In genomic region chr9:5479994-5480694, GRCh38 we compare ENCODE assay signal across 20 cellular contexts. TPM values are rescaled to one million over a fixed set of nuclear protein-coding genes. Genes with fewer than 3 reads are reported as not detected.
A peak's percentile ranks its signal among the peaks of the same experiment; 100 is the strongest.
DNase-seq lines count a peak whose midpoint lies in the region; ATAC-seq and TF ChIP-seq lines count a peak whose summit lies in the region.
"Had no signal": no experiment of that assay in that cellular context is flagged by ENCODE, and none has a peak within 500 bp of the region (broad histone marks: within the 10 kb centered on the region; RNA-seq: fewer than 3 reads in every experiment).

No MANE protein-coding gene starts in this region.

- H4K91ac ChIP-seq in IMR-90 (ENCODE audit: insufficient read depth, low read depth, low read length): no peak overlapping the region

- H3K18ac ChIP-seq in IMR-90 (ENCODE audit: low read depth, low read length): no peak overlapping the region

- TF ChIP-seq POLR2A in IMR-90 (IDR thresholded peaks at IDR 0.05; ENCODE audit: low read depth, low read length) (no peak), sigmoid colon (IDR thresholded peaks at IDR 0.05) (no peak)

- H2BK5ac ChIP-seq in IMR-90 (ENCODE audit: low read depth, low read length, poor library complexity, severe bottlenecking): peak overlapping the region; percentile 45

- no peak overlapping the region for H3K27ac ChIP-seq in IMR-90 (ENCODE audit: insufficient read depth, low read length)
- H3K27ac ChIP-seq in sigmoid colon: no peak overlapping the region
- H3K27ac ChIP-seq: esophagus squamous epithelium, hepatocyte, Peyer's patch, WERI-Rb-1 had no signal

- in situ Hi-C loops in IMR-90 (cut with MboI; ENCODE audit: low sequenced_read_pairs): no loop called here

- H3K23ac ChIP-seq in IMR-90 (ENCODE audit: low read depth, low read length): no peak overlapping the region

- no peak overlapping the region for H3K14ac ChIP-seq in IMR-90 (replicated peaks; ENCODE audit: low read depth, low read length)

- no peak overlapping the region for H2AK9ac ChIP-seq in IMR-90 (replicated peaks; ENCODE audit: low read depth, low read length, poor library complexity)

- no peak overlapping the region for H3K9ac ChIP-seq in IMR-90 (ENCODE audit: low read depth, low read length)

- CTCF ChIA-PET in IMR-90 (lab: Yijun Ruan, JAX): interaction anchor here (0.9 to 1.1 kb wide), 2 partner anchors 110 to 353 kb away, joined by 3 read pairs; partner anchors contain the start of gene ERMP1

- H3K4me3 ChIP-seq in GM12865 (ENCODE audit: low read depth, low read length) (no peak overlapping the region), IMR-90 (ENCODE audit: insufficient read depth, low read depth, low read length) (no peak overlapping the region), sigmoid colon (no peak overlapping the region)
- H3K4me3 ChIP-seq: esophagus squamous epithelium, hepatocyte, Peyer's patch had no signal

- no peak overlapping the region for H4K8ac ChIP-seq in IMR-90 (ENCODE audit: low read depth in 2 of 2, low read length in 2 of 2)

- WGBS in IMR-90 (ENCODE audit: extremely low coverage in 2 of 2, insufficient read length in 1 of 2), 2 experiments: no CpG with 5 or more reads among the region's 3 CpGs
- WGBS in sigmoid colon, 2 donors: 74 to 78% methylated on average over 3 of the region's 3 CpGs

- no peak overlapping the region for H2BK120ac ChIP-seq in IMR-90 (ENCODE audit: low read depth, low read length)

- H2AFZ ChIP-seq in IMR-90 (replicated peaks; ENCODE audit: low read length, poor library complexity): no peak overlapping the region
- H2AFZ ChIP-seq: hepatocyte had no signal

- dilution Hi-C loops in IMR-90 (cut with HindIII; ENCODE audit: low sequenced_read_pairs, unreplicated experiment): no loop called here

- TF ChIP-seq RAD21 in IMR-90 (IDR thresholded peaks at IDR 0.05; ENCODE audit: low read length): no peak

- H3K9me3 ChIP-seq in IMR-90 (ENCODE audit: control insufficient read depth, insufficient read depth, low read length) (no peaks in the 10 kb centered on the region), sigmoid colon (no peaks in the 10 kb centered on the region)
- H3K9me3 ChIP-seq: Peyer's patch had no signal

- no peak overlapping the region for H2BK15ac ChIP-seq in IMR-90 (ENCODE audit: low read depth, low read length)

- no peak overlapping the region for H4K5ac ChIP-seq in IMR-90 (ENCODE audit: low read depth, low read length)

- peak; percentile 56 for ATAC-seq in GM18867 (IDR thresholded peaks at IDR 0.05; ENCODE audit: unreplicated experiment)
- ATAC-seq in HG02610 (IDR thresholded peaks at IDR 0.05; ENCODE audit: unreplicated experiment): peak; percentile 59
- ATAC-seq in IMR-90 (ENCODE audit: low read depth): no peak
- ATAC-seq in GM18909 (IDR thresholded peaks at IDR 0.05; ENCODE audit: poor library complexity, unreplicated experiment): no peak
- ATAC-seq: stimulated activated memory B cell treated with anti-CD40 and anti-IgM and Interleukin-4, amounts not matched to agents 10 μg/mL and 1 μg/mL and 100 μg/mL, for 72 hours had no signal

- no peaks in the 10 kb centered on the region for H3K27me3 ChIP-seq in IMR-90 (ENCODE audit: control insufficient read depth, insufficient read depth, low read length)
- no peaks in the 10 kb centered on the region for H3K27me3 ChIP-seq in sigmoid colon
- H3K27me3 ChIP-seq: esophagus squamous epithelium, hepatocyte, Peyer's patch had no signal

- H3K36me3 ChIP-seq in IMR-90 (ENCODE audit: control insufficient read depth, insufficient read depth, low read length) (no peaks in the 10 kb centered on the region), sigmoid colon (no peaks in the 10 kb centered on the region)
- H3K36me3 ChIP-seq: esophagus squamous epithelium, Peyer's patch, WERI-Rb-1 had no signal

- POLR2A ChIA-PET in IMR-90 (lab: Charles Lee; ENCODE audit: unreplicated experiment): no interaction called here

- no peak overlapping the region for H3K4me2 ChIP-seq in IMR-90 (ENCODE audit: low read depth, low read length)
- H3K4me2 ChIP-seq: hepatocyte had no signal

- intact Hi-C loops in IMR-90 (cut with micrococcal nuclease) (no loop called here), sigmoid colon (cut with DNase I) (no loop called here)

- peak; percentile 59 for DNase-seq in GM12865 (ENCODE audit: low read depth)
- DNase-seq in IMR-90: no peak
- no peak for DNase-seq in T1000 (lab: John Stamatoyannopoulos, UW)
- DNase-seq in HuH-7 (ENCODE audit: low spot score): no peak
- no peak for DNase-seq in sigmoid colon
- DNase-seq: activated naive CD4-positive, alpha-beta T cell treated with anti-CD3 and anti-CD28 coated beads for 36 hours; dermis blood vessel endothelial cell; esophagus squamous epithelium; NCI-H1694; NCI-H69; occipital lobe; Peyer's patch; trophoblast cell; WERI-Rb-1 had no signal

- H2BK20ac ChIP-seq in IMR-90 (ENCODE audit: low read depth, low read length): no peak overlapping the region

- no peaks in the 10 kb centered on the region for H3K79me1 ChIP-seq in IMR-90 (ENCODE audit: low read depth in 1 of 2, low read length in 2 of 2)

- no peak overlapping the region for H3K4ac ChIP-seq in IMR-90 (ENCODE audit: low read depth, low read length)

- no peak overlapping the region for H2AK5ac ChIP-seq in IMR-90 (ENCODE audit: low read depth, low read length)

- H3K9me1 ChIP-seq in IMR-90 (ENCODE audit: insufficient read depth, low read length): no peaks in the 10 kb centered on the region; the same call in 1 of the 2 replicates

- H3K4me1 ChIP-seq in IMR-90 (ENCODE audit: control insufficient read depth, insufficient read depth, low read length): no peaks in the 10 kb centered on the region
- no peaks in the 10 kb centered on the region for H3K4me1 ChIP-seq in sigmoid colon
- H3K4me1 ChIP-seq: esophagus squamous epithelium, Peyer's patch had no signal

- TF ChIP-seq CTCF in GM12865 (IDR thresholded peaks at IDR 0.05; ENCODE audit: insufficient read depth, low read depth, low read length, missing control alignments) (no peak), IMR-90 (conservative IDR thresholded peaks at IDR 0.05; ENCODE audit: low read depth, low read length) (no peak), sigmoid colon (IDR thresholded peaks at IDR 0.05) (no peak)

- H3K56ac ChIP-seq in IMR-90 (ENCODE audit: extremely low read depth, insufficient read depth, low read length): no peak overlapping the region

- no TSS peak for BruUV-seq in IMR-90 (replicated peaks; lab: Mats Ljungman, UMichigan)

- no peaks in the 10 kb centered on the region for H4K20me1 ChIP-seq in IMR-90 (ENCODE audit: insufficient read depth, low read length)

- no peak for TF ChIP-seq EP300 in sigmoid colon (IDR thresholded peaks at IDR 0.05)

TF ChIP-seq in IMR-90, 13 proteins besides CTCF, POLR2A, EP300 and RAD21 (continues in another document):
- no peak for TF ChIP-seq CHD1 (IDR thresholded peaks at IDR 0.05; ENCODE audit: low read depth, low read length)
- TF ChIP-seq MAFK (IDR thresholded peaks at IDR 0.05; ENCODE audit: low read depth, low read length): no peak
- no peak for TF ChIP-seq NFE2L2 (IDR thresholded peaks at IDR 0.05; ENCODE audit: low read depth, low read length)
- no peak for TF ChIP-seq ELK1 (IDR thresholded peaks at IDR 0.05; ENCODE audit: borderline replicate concordance, low read depth, low read length)
- TF ChIP-seq RFX5 (IDR thresholded peaks at IDR 0.05; ENCODE audit: low read depth, low read length): no peak
- TF ChIP-seq RCOR1 (IDR thresholded peaks at IDR 0.05; ENCODE audit: insufficient replicate concordance, low read length): no peak
- TF ChIP-seq MXI1 (IDR thresholded peaks at IDR 0.05; ENCODE audit: borderline replicate concordance, low read depth, low read length): no peak
- TF ChIP-seq BHLHE40 (IDR thresholded peaks at IDR 0.05; ENCODE audit: low read depth, low read length): no peak
- TF ChIP-seq USF2 (IDR thresholded peaks at IDR 0.05; ENCODE audit: low read depth, low read length): no peak
- TF ChIP-seq MAZ (IDR thresholded peaks at IDR 0.05; ENCODE audit: borderline replicate concordance, low read depth, low read length): no peak
- no peak for TF ChIP-seq FOS (IDR thresholded peaks at IDR 0.05; ENCODE audit: low read depth, low read length)
- TF ChIP-seq CEBPB (IDR thresholded peaks at IDR 0.05; ENCODE audit: low read depth, low read length): no peak

RNA-seq across cellular contexts. Expression of gene CD274, which starts 29.8 kb away (rescaled TPM):
- 19.4 and 29.4 TPM in 2 replicates for total RNA-seq in IMR-90 (2012; rRNA removed)
- polyA plus RNA-seq in IMR-90 (2012; rRNA removed): 13.9 and 17.4 TPM in 2 replicates
- polyA plus RNA-seq in IMR-90 (2012; cell fraction: cytosol; rRNA removed): 3.0 and 4.3 TPM in 2 replicates
- polyA plus RNA-seq in IMR-90 (2012; cell fraction: nucleus; rRNA removed; ENCODE audit: low replicate concordance): 4.8 and 33.9 TPM in 2 replicates
- 1 to 10 TPM in 3 of 4 donors, under 1 TPM in 1; 0.68 to 8.9 (median 1.3) TPM for total RNA-seq in sigmoid colon
- polyA plus RNA-seq in sigmoid colon: 1 to 10 TPM; 1.4 to 4.3 (median 4.2) TPM
- polyA plus RNA-seq: hepatocyte had no signal

RNA-seq across cellular contexts. Expression of gene PDCD1LG2, which starts 30.2 kb away (rescaled TPM):
- total RNA-seq in IMR-90 (2012; rRNA removed) (29.7 and 33.3 TPM in 2 replicates), sigmoid colon (1 to 10 TPM; 1.1 to 2.8 (median 1.9) TPM)
- polyA plus RNA-seq in IMR-90 (2012; rRNA removed) (17.3 and 17.5 TPM in 2 replicates), sigmoid colon (1 to 10 TPM in 2 of 3 donors, under 1 TPM in 1; 0.60 to 1.2 (median 1.2) TPM)
- 5.9 and 8.7 TPM in 2 replicates for polyA plus RNA-seq in IMR-90 (2012; cell fraction: cytosol; rRNA removed)
- polyA plus RNA-seq in IMR-90 (2012; cell fraction: nucleus; rRNA removed; ENCODE audit: low replicate concordance): 2.5 and 10.4 TPM in 2 replicates
- total RNA-seq: hepatocyte, mononuclear cell had no signal
- polyA plus RNA-seq: hepatocyte had no signal

RNA-seq across cellular contexts. Expression of gene PLGRKT, which starts 42.4 kb away (rescaled TPM):
- 12.7 and 13.6 TPM in 2 replicates for total RNA-seq in IMR-90 (2012; rRNA removed)
- polyA plus RNA-seq in IMR-90 (2012; rRNA removed): 8.6 and 10.8 TPM in 2 replicates
- polyA plus RNA-seq in IMR-90 (2012; cell fraction: cytosol; rRNA removed): 2.1 and 3.0 TPM in 2 replicates
- 0.53 and 2.4 TPM in 2 replicates for polyA plus RNA-seq in IMR-90 (2012; cell fraction: nucleus; rRNA removed; ENCODE audit: low replicate concordance)
- total RNA-seq in sigmoid colon: 10 to 100 TPM; 14.1 to 25.0 (median 19.7) TPM
- polyA plus RNA-seq in sigmoid colon: 10 to 100 TPM; 47.6 to 94.6 (median 81.7) TPM

Comparison
In these comparisons a context has a peak if more than half of its experiments do, and no peak if none do; other contexts are left out.
1. ATAC-seq: peak in GM18867 (single experiment) and HG02610 (single experiment); none in IMR-90 (single experiment) and GM18909 (single experiment).